33 cellular contexts compared by ENCODE assay signal in genomic region chr11:11441516-11441915, GRCh38.
"Had no signal": no experiment of that assay in that cellular context is flagged by ENCODE, and none has a peak within 500 bp of the region (broad histone marks: within the 10 kb centered on the region; RNA-seq: fewer than 3 reads in every experiment).

No MANE protein-coding gene starts in this region.

- ATAC-seq: activated CD8-positive, alpha-beta T cell treated with anti-CD3 and anti-CD28 coated beads for 36 hours; activated naive CD4-positive, alpha-beta T cell treated with anti-CD3 and anti-CD28 coated beads, Interleukin-2, amount 50 U/mL, for 72 hours; activated T-cell treated with anti-CD3 and anti-CD28 coated beads, Interleukin-2, amount 50 U/mL, for 4 hours; activated T-cell treated with anti-CD3 and anti-CD28 coated beads, Interleukin-2, amount 50 U/mL, for 72 hours; activated T-helper 17 cell treated with anti-CD3 and anti-CD28 coated beads, Interleukin-2, amount 50 U/mL, for 72 hours had no signal

- H3K27me3 ChIP-seq: adrenal gland, cardiac muscle cell had no signal

- H3K9me3 ChIP-seq: adrenal gland had no signal

- H3K36me3 ChIP-seq: adrenal gland, cardiac muscle cell had no signal

- H3K27ac ChIP-seq: adrenal gland, cardiac muscle cell, VCaP had no signal

- DNase-seq: activated B cell treated with CpG ODN at 0.5 μM for 24 hours; activated CD4-positive, alpha-beta memory T cell treated with anti-CD3 and anti-CD28 coated beads for 36 hours; activated CD4-positive, alpha-beta T cell treated with anti-CD3 and anti-CD28 coated beads for 4 hours; activated CD4-positive, alpha-beta T cell treated with anti-CD3 and anti-CD28 coated beads, Interleukin-2, amount 10 ng/mL, durations not matched to agents 24 days and 14 days; activated CD4-positive, alpha-beta T cell treated with anti-CD3 and anti-CD28 coated beads, Interleukin-2, amount 50 U/mL, for 1 hour; activated CD4-positive, alpha-beta T cell treated with anti-CD3 and anti-CD28 coated beads, Interleukin-2, amount 50 U/mL, for 4 hours; activated CD4-positive, CD25-positive, alpha-beta regulatory T cell treated with anti-CD3 and anti-CD28 coated beads, Interleukin-2, amount 50 U/mL, for 72 hours; activated CD8-positive, alpha-beta memory T cell treated with anti-CD3 and anti-CD28 coated beads, Interleukin-2, amount 50 U/mL, for 4 hours; activated CD8-positive, alpha-beta T cell treated with anti-CD3 and anti-CD28 coated beads for 36 hours; activated effector memory CD4-positive, alpha-beta T cell treated with anti-CD3 and anti-CD28 coated beads, Interleukin-2, amount 50 U/mL, for 16 hours; activated gamma-delta T cell treated with Interleukin-2 at 50 U/mL for 16 hours; activated naive CD4-positive, alpha-beta T cell; activated naive CD4-positive, alpha-beta T cell treated with anti-CD3 and anti-CD28 coated beads for 36 hours; activated naive CD4-positive, alpha-beta T cell treated with anti-CD3 and anti-CD28 coated beads, Interleukin-2, amount 50 U/mL, for 16 hours; activated naive CD8-positive, alpha-beta T cell treated with anti-CD3 and anti-CD28 coated beads for 36 hours; activated T-cell treated with anti-CD3 and anti-CD28 coated beads for 4 hours; activated T-cell treated with anti-CD3 and anti-CD28 coated beads, Interleukin-2, amount 50 U/mL, for 1 hour; activated T-cell treated with anti-CD3 and anti-CD28 coated beads, Interleukin-2, amount 50 U/mL, for 4 hours; activated T-cell treated with anti-CD3 and anti-CD28 coated beads, Interleukin-2, amount 50 U/mL, for 72 hours; adrenal gland; amniotic stem cell; aorta; caudate nucleus; cerebellar nuclear complex; T-helper 2 cell; T-helper 9 cell had no signal

- H3K4me3 ChIP-seq: adrenal gland, cardiac muscle cell had no signal

- FAIRE-seq: astrocyte, bronchial epithelial cell, TTC549 had no signal
